Comparison of ENCODE assay signal across 9 cellular contexts in genomic region chr7:117019786-117020604, GRCh38.
DNase-seq lines count a peak whose midpoint lies in the region; ATAC-seq and TF ChIP-seq lines count a peak whose summit lies in the region.
"Had no signal": no experiment of that assay in that cellular context is flagged by ENCODE, and none has a peak within 500 bp of the region (broad histone marks: within the 10 kb centered on the region; RNA-seq: fewer than 3 reads in every experiment).

No MANE protein-coding gene starts in this region.

- H3K9me3 ChIP-seq in adrenal gland (replicated peaks in 1 of 3) (no peaks in the 10 kb centered on the region), heart left ventricle (no peaks in the 10 kb centered on the region)

- TF ChIP-seq CTCF in adrenal gland (IDR thresholded peaks at IDR 0.05): no peak
- TF ChIP-seq CTCF in heart left ventricle (IDR thresholded peaks at IDR 0.05): no peak

- TF ChIP-seq POLR2A in adrenal gland (IDR thresholded peaks at IDR 0.05) (peak; percentile 67 to 68), heart left ventricle (IDR thresholded peaks at IDR 0.05) (no peak)

- WGBS in adrenal gland, 4 donors: 18 to 32% (median 22%) methylated on average over 17 to 18 of the region's 18 CpGs
- 14 to 18% (median 16%) methylated on average over 18 of the region's 18 CpGs for WGBS in heart left ventricle, 4 donors

- ATAC-seq in heart left ventricle (peak; percentile 89 to 97 (median 97)), HG03159 (IDR thresholded peaks at IDR 0.05; ENCODE audit: unreplicated experiment) (no peak), HG03378 (IDR thresholded peaks at IDR 0.05; ENCODE audit: unreplicated experiment) (no peak)

- peaks cover 46% of the 10 kb centered on the region for H3K4me1 ChIP-seq in ACC112 (ENCODE audit: control insufficient read depth, insufficient read depth, low read length, unreplicated experiment)
- peaks cover 0 to 31% of the 10 kb centered on the region in 2 donors for H3K4me1 ChIP-seq in adrenal gland (replicated peaks in 1 of 2)
- H3K4me1 ChIP-seq in heart left ventricle: peaks cover 0 to 58% (median 30%) of the 10 kb centered on the region in 12 donors

- H3K4me3 ChIP-seq in ACC112 (ENCODE audit: low read depth, low read length) (peak overlapping the region; percentile 67), adrenal gland (peak overlapping the region in 1 of 4 donors; percentile 37), heart left ventricle (peak overlapping the region in 10 of 12 donors; percentile 26 to 56 (median 34))

- H3K27me3 ChIP-seq in ACC112 (ENCODE audit: insufficient read depth, low read length): no peaks in the 10 kb centered on the region
- H3K27me3 ChIP-seq in adrenal gland: no peaks in the 10 kb centered on the region
- no peaks in the 10 kb centered on the region for H3K27me3 ChIP-seq in heart left ventricle

- H3K79me2 ChIP-seq in ACC112 (ENCODE audit: control insufficient read depth, insufficient read depth, low read length, unreplicated experiment): peaks cover 47% of the 10 kb centered on the region

- H3K36me3 ChIP-seq in ACC112 (ENCODE audit: insufficient read depth, low read length): no peaks in the 10 kb centered on the region
- H3K36me3 ChIP-seq in adrenal gland (replicated peaks in 1 of 2): no peaks in the 10 kb centered on the region
- no peaks in the 10 kb centered on the region for H3K36me3 ChIP-seq in heart left ventricle

- DNase-seq in NCI-H1436 (lab: John Stamatoyannopoulos, UW) (peak; percentile 81), adrenal gland (peak; percentile 48 to 91 (median 76)), heart left ventricle (peak; percentile 66 to 84 (median 77)), posterior vena cava (ENCODE audit: low spot score) (peak; percentile 67), activated T-cell treated with anti-CD3 and anti-CD28 coated beads for 4 hours (no peak)

- H2AFZ ChIP-seq in ACC112 (ENCODE audit: low read length, unreplicated experiment): peak overlapping the region; percentile 67

- intact Hi-C loops in adrenal gland (cut with DNase I) (no loop called here), heart left ventricle (cut with DNase I) (loop anchor here in 1 of 10 donors (10.0 kb wide), 1 partner anchor 55 kb away; no protein-coding TSS in a partner anchor), posterior vena cava (cut with DNase I) (no loop called here)

- peak overlapping the region; percentile 53; the same call in 1 of the 2 replicates for H3K27ac ChIP-seq in ACC112 (ENCODE audit: low read depth, low read length)
- peak overlapping the region; percentile 12 to 71 (median 40) for H3K27ac ChIP-seq in adrenal gland
- H3K27ac ChIP-seq in heart left ventricle: peak overlapping the region in 10 of 12 donors; percentile 18 to 69 (median 54)
- H3K27ac ChIP-seq: C4-2B had no signal

Comparison
In these comparisons a context has a peak if more than half of its experiments do, and no peak if none do; other contexts are left out.
1. POLR2A ChIP-seq: peak in adrenal gland (2 of 2); none in heart left ventricle (0 of 2).
2. ATAC-seq: peak in heart left ventricle (4 of 4); none in HG03159 (single experiment) and HG03378 (single experiment).
3. Peak in every context shown above with its lines, with median percentiles within 50 percentile points of each other: H3K27ac ChIP-seq.